In genomic region chr10:100413206-100413605, GRCh38 we compare ENCODE assay signal across 31 cellular contexts. TPM values are rescaled to one million over a fixed set of nuclear protein-coding genes. Genes with fewer than 3 reads are reported as not detected.
"Had no signal": no experiment of that assay in that cellular context is flagged by ENCODE, and none has a peak within 500 bp of the region (broad histone marks: within the 10 kb centered on the region; RNA-seq: fewer than 3 reads in every experiment).

No MANE protein-coding gene starts in this region.

- H3K27ac Mint-ChIP-seq: immature natural killer cell; naive thymus-derived CD8-positive, alpha-beta T cell; nephron; stimulated activated effector memory CD8-positive, alpha-beta T cell treated with anti-CD3 and anti-CD28 coated beads, Interleukin-12 subunit alpha, Interleukin-12 subunit beta, amount 100 ng/mL, for 72 hours; stimulated activated naive CD8-positive, alpha-beta T cell treated with anti-CD3 and anti-CD28 coated beads, Interleukin-15, Interleukin-2, amounts not matched to agents 100 ng/mL and 50 ng/mL, for 24 hours; type B pancreatic cell had no signal

- H3K36me3 Mint-ChIP-seq: immature natural killer cell; stimulated activated effector memory CD8-positive, alpha-beta T cell treated with anti-CD3 and anti-CD28 coated beads, Interleukin-12 subunit alpha, Interleukin-12 subunit beta, amount 100 ng/mL, for 72 hours; type B pancreatic cell had no signal

- H3K4me3 Mint-ChIP-seq: immature natural killer cell; naive thymus-derived CD8-positive, alpha-beta T cell; nephron; neural crest cell; stimulated activated effector memory CD8-positive, alpha-beta T cell treated with anti-CD3 and anti-CD28 coated beads, Interleukin-12 subunit alpha, Interleukin-12 subunit beta, amount 100 ng/mL, for 72 hours; stimulated activated naive CD8-positive, alpha-beta T cell treated with anti-CD3 and anti-CD28 coated beads, Interleukin-15, Interleukin-2, amounts not matched to agents 100 ng/mL and 50 ng/mL, for 24 hours; type B pancreatic cell had no signal

- H3K4me1 Mint-ChIP-seq: immature natural killer cell; naive thymus-derived CD8-positive, alpha-beta T cell; nephron; neural crest cell; stimulated activated effector memory CD8-positive, alpha-beta T cell treated with anti-CD3 and anti-CD28 coated beads, Interleukin-12 subunit alpha, Interleukin-12 subunit beta, amount 100 ng/mL, for 72 hours had no signal

- H3K9me3 Mint-ChIP-seq: neural crest cell; stimulated activated effector memory CD8-positive, alpha-beta T cell treated with anti-CD3 and anti-CD28 coated beads, Interleukin-12 subunit alpha, Interleukin-12 subunit beta, amount 100 ng/mL, for 72 hours; stimulated activated naive CD8-positive, alpha-beta T cell treated with anti-CD3 and anti-CD28 coated beads, Interleukin-15, Interleukin-2, amounts not matched to agents 100 ng/mL and 50 ng/mL, for 24 hours; type B pancreatic cell had no signal

- DNase-seq: hypothalamus; immature natural killer cell; kidney; left colon; left lung; lower lobe of right lung; mammary epithelial cell; mesenchymal stem cell; naive thymus-derived CD8-positive, alpha-beta T cell; nucleus accumbens; pancreas; posterior cingulate gyrus; retina; right cardiac atrium; sigmoid colon; small intestine; spleen; stimulated activated CD4-positive, alpha-beta T cell treated with anti-CD3 and anti-CD28 coated beads, Interleukin-4, amount 100 ng/mL, for 24 hours; stimulated activated naive CD4-positive, alpha-beta T cell; tibial artery; uterus had no signal

- ATAC-seq: left colon; left lung; lower lobe of right lung; naive thymus-derived CD8-positive, alpha-beta T cell; pancreas; right cardiac atrium; stimulated activated effector memory CD8-positive, alpha-beta T cell treated with anti-CD3 and anti-CD28 coated beads, Interleukin-12 subunit alpha, Interleukin-12 subunit beta, amount 100 ng/mL, for 72 hours had no signal

RNA-seq across cellular contexts. Expression of gene WNT8B, which starts 49.6 kb away (rescaled TPM):
- total RNA-seq: kidney; left colon; liver; mammary epithelial cell; mucosa of gallbladder; naive thymus-derived CD8-positive, alpha-beta T cell; osteoblast; right cardiac atrium; sigmoid colon; spleen; subcutaneous adipose tissue; thoracic aorta had no signal
